In genomic region chr14:69675877-69676416, GRCh38 we compare ENCODE assay signal across 11 cellular contexts.
DNase-seq lines count a peak whose midpoint lies in the region; ATAC-seq, FAIRE-seq and TF ChIP-seq lines count a peak whose summit lies in the region.
"Had no signal": no experiment of that assay in that cellular context is flagged by ENCODE, and none has a peak within 500 bp of the region (broad histone marks: within the 10 kb centered on the region; RNA-seq: fewer than 3 reads in every experiment).

No MANE protein-coding gene starts in this region.

- in situ Hi-C loops in HepG2 (cut with HindIII; ENCODE audit: extremely low pct_ligation_motif_present, low pct_unique_long_range_greater_than_20kb), result no loop called here

- H3K4me2 ChIP-seq in HepG2 (ENCODE audit: low read depth, low read length), result no peak overlapping the region

- H3K27me3 Mint-ChIP-seq in CD4-positive, CD25-positive, alpha-beta regulatory T cell, result no peaks in the 10 kb centered on the region
- no peaks in the 10 kb centered on the region for H3K27me3 Mint-ChIP-seq in T-helper 17 cell
- peaks cover 3% of the 10 kb centered on the region for H3K27me3 Mint-ChIP-seq in nephron progenitor cell (ENCODE audit: low read depth, poor library complexity)

- H3K4me1 ChIP-seq in CD4-positive, CD25-positive, alpha-beta regulatory T cell (ENCODE audit: control insufficient read depth, insufficient read depth, low read length, poor library complexity, severe bottlenecking), result peaks cover 63% of the 10 kb centered on the region
- peaks cover 29% of the 10 kb centered on the region for H3K4me1 ChIP-seq in HepG2 (ENCODE audit: insufficient read depth, low read length)

- TF ChIP-seq CTCF in nephron progenitor cell (IDR thresholded peaks at IDR 0.05) (no peak), HepG2 (CRISPR knock-in tag; IDR thresholded peaks at IDR 0.05) (no peak)

- peak overlapping the region; percentile 35 for H3K4me3 ChIP-seq in CD4-positive, CD25-positive, alpha-beta regulatory T cell (ENCODE audit: low read depth, low read length)
- H3K4me3 ChIP-seq in HepG2 (replicated peaks in 1 of 3; ENCODE audit: insufficient read depth in 1 of 3, low read depth in 2 of 3, low read length in 3 of 3), result no peak overlapping the region
- H3K4me3 ChIP-seq: uterus had no signal

- TF ChIP-seq EP300 in HepG2 (IDR thresholded peaks at IDR 0.05; ENCODE audit: low read depth in 2 of 2, low read length in 2 of 2) (no peak), HepG2 (CRISPR knock-in tag; IDR thresholded peaks at IDR 0.05; ENCODE audit: borderline replicate concordance) (no peak)

- no peaks in the 10 kb centered on the region for H3K27me3 ChIP-seq in CD4-positive, CD25-positive, alpha-beta regulatory T cell (ENCODE audit: control insufficient read depth, insufficient read depth, low read length)
- no peaks in the 10 kb centered on the region for H3K27me3 ChIP-seq in HepG2 (ENCODE audit: control insufficient read depth in 1 of 2, insufficient read depth in 2 of 2, low read length in 2 of 2)
- H3K27me3 ChIP-seq: uterus had no signal

- no peaks in the 10 kb centered on the region for H3K9me3 ChIP-seq in CD4-positive, CD25-positive, alpha-beta regulatory T cell (ENCODE audit: control insufficient read depth in 2 of 2, low read length in 2 of 2)
- H3K9me3 ChIP-seq in T-helper 17 cell (ENCODE audit: control insufficient read depth, low read length, poor library complexity, severe bottlenecking), result no peaks in the 10 kb centered on the region
- H3K9me3 ChIP-seq in HepG2 (ENCODE audit: low read length), result no peaks in the 10 kb centered on the region
- H3K9me3 ChIP-seq: uterus had no signal

- POLR2A ChIA-PET in HepG2 (lab: Yijun Ruan, JAX), result no interaction called here

- H4K20me1 ChIP-seq in HepG2 (ENCODE audit: insufficient read depth, low read length), result no peaks in the 10 kb centered on the region

- no peaks in the 10 kb centered on the region for H3K9me3 Mint-ChIP-seq in CD4-positive, CD25-positive, alpha-beta regulatory T cell
- H3K9me3 Mint-ChIP-seq in nephron progenitor cell, result no peaks in the 10 kb centered on the region

- CTCF ChIA-PET in HepG2 (lab: Yijun Ruan, JAX; ENCODE audit: low intra/inter-chr PET ratio, low total read pairs), result no interaction called here

- peak overlapping the region; percentile 53 for H3K27ac ChIP-seq in CD4-positive, CD25-positive, alpha-beta regulatory T cell (ENCODE audit: insufficient read depth, low read length, poor library complexity, severe bottlenecking)
- no peak overlapping the region for H3K27ac ChIP-seq in HepG2 (ENCODE audit: extremely low read length, insufficient read depth, low read length)

- TF ChIP-seq RAD21 in HepG2 (CRISPR knock-in tag; IDR thresholded peaks at IDR 0.05), result no peak

- peaks cover 53 to 81% (median 69%) of the 10 kb centered on the region in 4 donors for H3K4me1 Mint-ChIP-seq in CD4-positive, CD25-positive, alpha-beta regulatory T cell
- H3K4me1 Mint-ChIP-seq in T-helper 17 cell (peaks cover 60% of the 10 kb centered on the region), nephron progenitor cell (peaks cover 41% of the 10 kb centered on the region)

- no peak overlapping the region for H2AFZ ChIP-seq in HepG2 (ENCODE audit: low read length)

- BruUV-seq in HepG2 (replicated peaks; lab: Mats Ljungman, UMichigan), result no TSS peak

- WGBS in HepG2 (ENCODE audit: low lambda C conversion rate), result 89% methylated on average over 2 of the region's 2 CpGs

- peak overlapping the region; percentile 27 to 45 (median 39) for H3K4me3 Mint-ChIP-seq in CD4-positive, CD25-positive, alpha-beta regulatory T cell
- H3K4me3 Mint-ChIP-seq in T-helper 17 cell, result peak overlapping the region; percentile 58
- H3K4me3 Mint-ChIP-seq in nephron progenitor cell, result no peak overlapping the region

- DNase-seq in CD4-positive, CD25-positive, alpha-beta regulatory T cell, result peak in 1 of 3 donors; percentile 79
- DNase-seq in T-helper 17 cell (no peak), nephron progenitor cell (no peak), HepG2 (ENCODE audit: low spot score) (no peak), Right ventricle myocardium superior (no peak), COLO829 (ENCODE audit: low spot score) (no peak)
- DNase-seq: NCI-H748 treated with DMSO at 0.1 percent for 48 hours, uterus had no signal

- FAIRE-seq in HepG2 (lab: Jason Lieb, UNC), result no peak
- FAIRE-seq: D721Med had no signal

- intact Hi-C loops in HepG2 (cut with micrococcal nuclease; ENCODE audit: unreplicated experiment), result no loop called here
- intact Hi-C loops in Right ventricle myocardium superior (cut with DNase I), result no loop called here

- peak overlapping the region; percentile 59 to 93 (median 92) for H3K27ac Mint-ChIP-seq in CD4-positive, CD25-positive, alpha-beta regulatory T cell
- H3K27ac Mint-ChIP-seq in T-helper 17 cell (peak overlapping the region; percentile 94), nephron progenitor cell (no peak overlapping the region)

- no peak overlapping the region for H3K9ac ChIP-seq in HepG2 (ENCODE audit: insufficient read depth, low read depth, low read length)

- H3K36me3 ChIP-seq in CD4-positive, CD25-positive, alpha-beta regulatory T cell (ENCODE audit: control insufficient read depth, insufficient read depth, low read length), result no peaks in the 10 kb centered on the region
- H3K36me3 ChIP-seq in HepG2 (replicated peaks in 1 of 2; ENCODE audit: control insufficient read depth in 1 of 2, insufficient read depth in 2 of 2, low read length in 2 of 2), result no peaks in the 10 kb centered on the region; a peak in 1 of 5 replicates
- H3K36me3 ChIP-seq: uterus had no signal

- H3K79me2 ChIP-seq in HepG2 (ENCODE audit: insufficient read depth, low read length), result peaks cover 2% of the 10 kb centered on the region

- ATAC-seq in CD4-positive, CD25-positive, alpha-beta regulatory T cell (ENCODE audit: low read depth in 2 of 2), result no peak
- ATAC-seq in GM18873 (IDR thresholded peaks at IDR 0.05; ENCODE audit: low FRiP score, unreplicated experiment) (peak; percentile 68), HG02763 (IDR thresholded peaks at IDR 0.05; ENCODE audit: unreplicated experiment) (peak; percentile 57), T-helper 17 cell (no peak), HepG2 (no peak), Right ventricle myocardium superior (ENCODE audit: poor library complexity) (no peak)

- no peak for TF ChIP-seq POLR2A in HepG2 (IDR thresholded peaks at IDR 0.05; ENCODE audit: insufficient read depth in 1 of 2, low read depth in 2 of 2, low read length in 2 of 2)

- H3K36me3 Mint-ChIP-seq in CD4-positive, CD25-positive, alpha-beta regulatory T cell, result peaks cover 15% of the 10 kb centered on the region
- peaks cover 4% of the 10 kb centered on the region for H3K36me3 Mint-ChIP-seq in T-helper 17 cell (ENCODE audit: low read depth)
- peaks cover 3% of the 10 kb centered on the region for H3K36me3 Mint-ChIP-seq in nephron progenitor cell (ENCODE audit: low read depth)

TF ChIP-seq in HepG2, 621 proteins besides CTCF, POLR2A, EP300 and RAD21 (continues in another document):
- TF ChIP-seq HIC2 (CRISPR knock-in tag; IDR thresholded peaks at IDR 0.05; ENCODE audit: low read depth) (no peak), ZNF20 (CRISPR knock-in tag; IDR thresholded peaks at IDR 0.05) (no peak), ZNF720 (CRISPR knock-in tag; IDR thresholded peaks at IDR 0.05) (no peak), MTERF4 (CRISPR knock-in tag; IDR thresholded peaks at IDR 0.05) (no peak), NONO (IDR thresholded peaks at IDR 0.05) (no peak), NONO (CRISPR knock-in tag; conservative IDR thresholded peaks at IDR 0.05) (no peak), SRY (CRISPR knock-in tag; IDR thresholded peaks at IDR 0.05) (no peak), SKI (IDR thresholded peaks at IDR 0.05; ENCODE audit: partially characterized antibody) (no peak), ZNF207 (IDR thresholded peaks at IDR 0.05; ENCODE audit: borderline replicate concordance) (no peak), ZNF430 (CRISPR knock-in tag; IDR thresholded peaks at IDR 0.05) (no peak), ZNF75D (CRISPR knock-in tag; IDR thresholded peaks at IDR 0.05; ENCODE audit: borderline replicate concordance) (no peak), ZNF563 (CRISPR knock-in tag; IDR thresholded peaks at IDR 0.05) (no peak)

Comparison
In these comparisons a context has a peak if more than half of its experiments do, and no peak if none do; other contexts are left out.
1. ATAC-seq: peak in GM18873 (single experiment) and HG02763 (single experiment); none in CD4-positive, CD25-positive, alpha-beta regulatory T cell (0 of 2), T-helper 17 cell (single experiment), HepG2 (single experiment) and Right ventricle myocardium superior (single experiment).